ENCODE assay signal across 25 cellular contexts in genomic region chr3:100264242-100264641, GRCh38. TPM values are rescaled to one million over a fixed set of nuclear protein-coding genes. Genes with fewer than 3 reads are reported as not detected.
DNase-seq lines count a peak whose midpoint lies in the region; ATAC-seq, FAIRE-seq and TF ChIP-seq lines count a peak whose summit lies in the region.
"Had no signal": no experiment of that assay in that cellular context is flagged by ENCODE, and none has a peak within 500 bp of the region (broad histone marks: within the 10 kb centered on the region; RNA-seq: fewer than 3 reads in every experiment).

No MANE protein-coding gene starts in this region.

- DNase-seq in HepG2 (ENCODE audit: low spot score) (no peak), right lobe of liver (no peak), keratinocyte (ENCODE audit: low read depth, low spot score) (no peak), type B pancreatic cell (ENCODE audit: extremely low spot score, unreplicated experiment) (no peak), hippocampal formation (lab: John Stamatoyannopoulos, UW) (no peak), H7 (no peak)
- DNase-seq in NK-92 treated with Interleukin-12 subunit alpha and Interleukin-12 subunit beta, amount 100 ng/mL, for 24 hours (lab: John Stamatoyannopoulos, UW), result no peak
- DNase-seq: activated CD4-positive, alpha-beta T cell treated with anti-CD3 and anti-CD28 coated beads, Interleukin-2, amount 50 U/mL, for 4 hours; activated T-cell treated with anti-CD3 and anti-CD28 coated beads, Interleukin-2, amount 50 U/mL, for 1 hour; amygdala; lower lobe of right lung; MG63; naive thymus-derived CD8-positive, alpha-beta T cell; NCI-H187; NCI-H510A treated with DMSO at 0.1 percent for 48 hours; retina; stimulated activated CD4-positive, alpha-beta T cell treated with anti-CD3 and anti-CD28 coated beads, Interleukin-1b, Interleukin-23, amount 100 ng/mL, for 48 hours; substantia nigra had no signal

- H3K4me3 ChIP-seq in HepG2 (replicated peaks in 1 of 3; ENCODE audit: insufficient read depth in 1 of 3, low read depth in 2 of 3, low read length in 3 of 3) (no peak overlapping the region; a peak in 2 of 6 replicates), right lobe of liver (no peak overlapping the region), keratinocyte (ENCODE audit: control insufficient read depth in 2 of 3, extremely low read depth in 1 of 3, insufficient read depth in 2 of 3, low read depth in 1 of 3, low read length in 3 of 3) (peak overlapping the region in 1 of 3 experiments; percentile 30), H7 (ENCODE audit: insufficient read depth, low read depth, low read length) (no peak overlapping the region)
- H3K4me3 ChIP-seq: lower lobe of right lung, SJSA1 had no signal

- FAIRE-seq in HepG2 (lab: Jason Lieb, UNC) (no peak), keratinocyte (lab: Jason Lieb, UNC) (no peak)
- FAIRE-seq: endometrium, G401.6, GM12892, H1, HTR-8/SVneo had no signal

- in situ Hi-C loops in HepG2 (cut with HindIII; ENCODE audit: extremely low pct_ligation_motif_present, low pct_unique_long_range_greater_than_20kb), result no loop called here

- H3K27ac ChIP-seq in HepG2 (ENCODE audit: extremely low read length, insufficient read depth, low read length) (no peak overlapping the region), right lobe of liver (no peak overlapping the region), keratinocyte (ENCODE audit: control insufficient read depth, insufficient read depth, low read length) (peak overlapping the region; percentile 60)
- H3K27ac ChIP-seq: lower lobe of right lung, SJSA1 had no signal

- H3K79me2 ChIP-seq in HepG2 (ENCODE audit: insufficient read depth, low read length) (peaks cover 85% of the 10 kb centered on the region), keratinocyte (ENCODE audit: control insufficient read depth, insufficient read depth, low read length) (peaks cover 79% of the 10 kb centered on the region)

- dilution Hi-C loops in keratinocyte (cut with MboI; ENCODE audit: extremely low pct_ligation_motif_present, low sequenced_read_pairs), result no loop called here

- TF ChIP-seq POLR2A in HepG2 (IDR thresholded peaks at IDR 0.05; ENCODE audit: insufficient read depth in 1 of 2, low read depth in 2 of 2, low read length in 2 of 2) (no peak), right lobe of liver (IDR thresholded peaks at IDR 0.05) (no peak)

- intact Hi-C loops in HepG2 (cut with micrococcal nuclease; ENCODE audit: unreplicated experiment), result no loop called here
- intact Hi-C loops in right lobe of liver (cut with DNase I), result no loop called here

- H3K9me1 ChIP-seq in keratinocyte (ENCODE audit: control insufficient read depth, extremely low read depth, insufficient read depth, low read length), result no peaks in the 10 kb centered on the region

- H4K20me1 ChIP-seq in HepG2 (ENCODE audit: insufficient read depth, low read length) (no peaks in the 10 kb centered on the region; the same call in 1 of the 2 replicates), keratinocyte (ENCODE audit: control insufficient read depth, extremely low read depth, insufficient read depth, low read length) (no peaks in the 10 kb centered on the region)

- no peaks in the 10 kb centered on the region for H3K27me3 Mint-ChIP-seq in activated T-helper 17 cell treated with anti-CD3 and anti-CD28 coated beads, Interleukin-2, amount 50 U/mL, for 72 hours
- H3K27me3 Mint-ChIP-seq in type B pancreatic cell, result no peaks in the 10 kb centered on the region
- H3K27me3 Mint-ChIP-seq: naive thymus-derived CD8-positive, alpha-beta T cell had no signal

- no TSS peak for BruUV-seq in HepG2 (replicated peaks; lab: Mats Ljungman, UMichigan)

- CTCF ChIA-PET in HepG2 (lab: Yijun Ruan, JAX; ENCODE audit: low intra/inter-chr PET ratio, low total read pairs), result no interaction called here

- peaks cover 37% of the 10 kb centered on the region for H3K4me1 ChIP-seq in HepG2 (ENCODE audit: insufficient read depth, low read length)
- H3K4me1 ChIP-seq in right lobe of liver, result peaks cover 0 to 29% (median 5%) of the 10 kb centered on the region in 4 donors
- peaks cover 72% of the 10 kb centered on the region for H3K4me1 ChIP-seq in keratinocyte (ENCODE audit: control insufficient read depth, extremely low read depth, insufficient read depth, low read length)

- peaks cover 34% of the 10 kb centered on the region for H3K4me1 Mint-ChIP-seq in activated T-helper 17 cell treated with anti-CD3 and anti-CD28 coated beads, Interleukin-2, amount 50 U/mL, for 72 hours
- H3K4me1 Mint-ChIP-seq in type B pancreatic cell (ENCODE audit: unreplicated experiment), result peaks cover 45% of the 10 kb centered on the region

- peak overlapping the region; percentile 22 for H3K4me3 Mint-ChIP-seq in activated T-helper 17 cell treated with anti-CD3 and anti-CD28 coated beads, Interleukin-2, amount 50 U/mL, for 72 hours
- H3K4me3 Mint-ChIP-seq in type B pancreatic cell, result peak overlapping the region; percentile 12

- H3K4me2 ChIP-seq in HepG2 (ENCODE audit: low read depth, low read length) (peak overlapping the region; percentile 88), keratinocyte (ENCODE audit: control insufficient read depth, extremely low read depth, insufficient read depth, low read depth, low read length) (peak overlapping the region; percentile 91)

- TF ChIP-seq EP300 in HepG2 (IDR thresholded peaks at IDR 0.05; ENCODE audit: low read depth in 2 of 2, low read length in 2 of 2) (no peak), HepG2 (CRISPR knock-in tag; IDR thresholded peaks at IDR 0.05; ENCODE audit: borderline replicate concordance) (no peak)

- H3K36me3 Mint-ChIP-seq in activated T-helper 17 cell treated with anti-CD3 and anti-CD28 coated beads, Interleukin-2, amount 50 U/mL, for 72 hours (ENCODE audit: low read depth), result peaks cover 6% of the 10 kb centered on the region
- H3K36me3 Mint-ChIP-seq in type B pancreatic cell, result no peaks in the 10 kb centered on the region

- H3K9me3 Mint-ChIP-seq in activated T-helper 17 cell treated with anti-CD3 and anti-CD28 coated beads, Interleukin-2, amount 50 U/mL, for 72 hours, result no peaks in the 10 kb centered on the region
- H3K9me3 Mint-ChIP-seq in type B pancreatic cell, result no peaks in the 10 kb centered on the region
- H3K9me3 Mint-ChIP-seq: naive thymus-derived CD8-positive, alpha-beta T cell had no signal

- peak overlapping the region; percentile 39 for H3K27ac Mint-ChIP-seq in activated T-helper 17 cell treated with anti-CD3 and anti-CD28 coated beads, Interleukin-2, amount 50 U/mL, for 72 hours
- H3K27ac Mint-ChIP-seq in type B pancreatic cell, result peak overlapping the region; percentile 64

- H3K9me3 ChIP-seq in HepG2 (ENCODE audit: low read length) (no peaks in the 10 kb centered on the region), right lobe of liver (no peaks in the 10 kb centered on the region), keratinocyte (ENCODE audit: control insufficient read depth, low read depth, low read length) (no peaks in the 10 kb centered on the region)
- H3K9me3 ChIP-seq: lower lobe of right lung, MG63, SJSA1 had no signal

- H3K36me3 ChIP-seq in HepG2 (replicated peaks in 1 of 2; ENCODE audit: control insufficient read depth in 1 of 2, insufficient read depth in 2 of 2, low read length in 2 of 2) (no peaks in the 10 kb centered on the region; a peak in 1 of 5 replicates), right lobe of liver (no peaks in the 10 kb centered on the region), keratinocyte (ENCODE audit: control insufficient read depth in 2 of 2, extremely low read depth in 1 of 2, insufficient read depth in 2 of 2, low read length in 2 of 2) (no peaks in the 10 kb centered on the region), H7 (replicated peaks; ENCODE audit: control insufficient read depth, insufficient read depth, low read length) (no peaks in the 10 kb centered on the region)
- H3K36me3 ChIP-seq: lower lobe of right lung had no signal

- no peak for TF ChIP-seq RAD21 in HepG2 (CRISPR knock-in tag; IDR thresholded peaks at IDR 0.05)

- H3K27me3 ChIP-seq in HepG2 (ENCODE audit: control insufficient read depth in 1 of 2, insufficient read depth in 2 of 2, low read length in 2 of 2), result no peaks in the 10 kb centered on the region; a peak in 1 of 5 replicates
- H3K27me3 ChIP-seq in right lobe of liver, result no peaks in the 10 kb centered on the region
- H3K27me3 ChIP-seq in keratinocyte (ENCODE audit: control insufficient read depth, extremely low read depth, insufficient read depth, low read length), result no peaks in the 10 kb centered on the region
- no peaks in the 10 kb centered on the region for H3K27me3 ChIP-seq in H7 (ENCODE audit: control insufficient read depth, insufficient read depth, low read length)
- H3K27me3 ChIP-seq: MG63, SJSA1 had no signal

- H2AFZ ChIP-seq in HepG2 (ENCODE audit: low read length), result no peak overlapping the region
- H2AFZ ChIP-seq in keratinocyte (ENCODE audit: control insufficient read depth, low read length), result no peak overlapping the region

- ATAC-seq in HepG2 (no peak), right lobe of liver (no peak)
- ATAC-seq in activated T-helper 17 cell treated with anti-CD3 and anti-CD28 coated beads, Interleukin-2, amount 50 U/mL, for 72 hours (replicated peaks), result no peak
- ATAC-seq: lower lobe of right lung; naive thymus-derived CD8-positive, alpha-beta T cell had no signal

- TF ChIP-seq CTCF in HepG2 (CRISPR knock-in tag; IDR thresholded peaks at IDR 0.05) (no peak), right lobe of liver (IDR thresholded peaks at IDR 0.05) (no peak), keratinocyte (optimal IDR thresholded peaks at IDR 0.05 in 1 of 3, IDR thresholded peaks at IDR 0.05 in 1 of 3, conservative IDR thresholded peaks at IDR 0.05 in 1 of 3; ENCODE audit: extremely low read depth in 1 of 3, insufficient read depth in 2 of 3, low read length in 3 of 3) (no peak), type B pancreatic cell (conservative IDR thresholded peaks at IDR 0.05) (no peak)

- H3K9ac ChIP-seq in HepG2 (ENCODE audit: insufficient read depth, low read depth, low read length), result no peak overlapping the region
- no peak overlapping the region for H3K9ac ChIP-seq in keratinocyte (ENCODE audit: control insufficient read depth, extremely low read depth, insufficient read depth, low read length)

- WGBS in HepG2 (ENCODE audit: low lambda C conversion rate), result 41% methylated on average over 2 of the region's 2 CpGs
- 60% methylated on average over 2 of the region's 2 CpGs for WGBS in right lobe of liver (ENCODE audit: insufficient coverage, low coverage, low lambda C conversion rate, missing lambda C conversion rate)

- POLR2A ChIA-PET in HepG2 (lab: Yijun Ruan, JAX), result no interaction called here

RNA-seq across cellular contexts. Expression of gene TBC1D23, which starts 3.5 kb away (rescaled TPM):
- 28.7 and 44.5 TPM in 2 replicates for total RNA-seq in HepG2 (2016; rRNA removed; fragmentation: Illumina TruSeq; extraction: Trizol)
- 5.2 and 5.6 TPM in 2 replicates for total RNA-seq in HepG2 (2016; cell fraction: cytosol; rRNA removed; fragmentation: Illumina TruSeq; extraction: Trizol; ENCODE audit: low read depth)
- 29.0 and 42.5 TPM in 2 replicates for total RNA-seq in HepG2 (2016; cell fraction: insoluble cytoplasmic fraction; rRNA removed; fragmentation: Illumina TruSeq; extraction: Trizol)
- total RNA-seq in HepG2 (2016; cell fraction: membrane; rRNA removed; fragmentation: Illumina TruSeq; extraction: Trizol), result 9.4 and 12.5 TPM in 2 replicates
- total RNA-seq in HepG2 (2016; cell fraction: nucleus; rRNA removed; fragmentation: Illumina TruSeq; extraction: Trizol), result 35.8 and 37.8 TPM in 2 replicates
- 26.5 and 35.4 TPM in 2 replicates for polyA plus RNA-seq in HepG2 (2011; rRNA removed)
- 8.8 and 13.6 TPM in 2 replicates for polyA plus RNA-seq in HepG2 (2011; cell fraction: cytosol; rRNA removed)
- 13.1 and 13.7 TPM in 2 replicates for polyA plus RNA-seq in HepG2 (2011; cell fraction: nucleus; rRNA removed)
- polyA plus RNA-seq in HepG2 (2012), result 26.0 and 27.5 TPM in 2 replicates
- polyA plus RNA-seq in HepG2 (2016; cell fraction: cytosol; fragmentation: Illumina TruSeq; extraction: Trizol; ENCODE audit: low read depth), result 1.2 and 1.3 TPM in 2 replicates
- polyA plus RNA-seq in HepG2 (2016; cell fraction: insoluble cytoplasmic fraction; fragmentation: Illumina TruSeq; extraction: Trizol; ENCODE audit: low read depth), result 22.6 and 26.1 TPM in 2 replicates
- 4.5 and 4.6 TPM in 2 replicates for polyA plus RNA-seq in HepG2 (2016; cell fraction: membrane; fragmentation: Illumina TruSeq; extraction: Trizol; ENCODE audit: low read depth)
- polyA plus RNA-seq in HepG2 (2016; cell fraction: nucleus; fragmentation: Illumina TruSeq; extraction: Trizol; ENCODE audit: insufficient read depth, low read depth), result 24.7 and 25.8 TPM in 2 replicates
- polyA minus RNA-seq in HepG2 (2011; rRNA and poly(A)+ RNA removed; ENCODE audit: low replicate concordance), result 22.9 and 28.9 TPM in 2 replicates
- 25.6 and 28.5 TPM in 2 replicates for polyA minus RNA-seq in HepG2 (2011; cell fraction: cytosol; rRNA and poly(A)+ RNA removed)
- polyA minus RNA-seq in HepG2 (2011; cell fraction: nucleus; rRNA and poly(A)+ RNA removed), result 66.4 and 71.1 TPM in 2 replicates
- total RNA-seq in right lobe of liver, result 10 to 100 TPM; 13.9 to 26.2 (median 21.5) TPM
- 10 to 100 TPM; 26.5 to 28.6 TPM for total RNA-seq in activated T-helper 17 cell treated with anti-CD3 and anti-CD28 coated beads, Interleukin-2, amount 50 U/mL, for 72 hours
- polyA plus RNA-seq in keratinocyte, result 23.3 to 42.4 TPM (median 35.3 TPM) in 3 replicates
- polyA plus RNA-seq in keratinocyte (2011; ENCODE audit: low read depth), result 62.0 TPM
- 16.7 and 52.7 TPM in 2 replicates for polyA plus RNA-seq in keratinocyte (2011; cell fraction: cytosol; rRNA removed)
- 30.6 and 41.6 TPM in 2 replicates for polyA plus RNA-seq in keratinocyte (2011; cell fraction: nucleus; rRNA removed)
- 24.3 and 35.1 TPM in 2 replicates for polyA plus RNA-seq in keratinocyte (2012; ENCODE audit: low replicate concordance)
- 19.1 to 57.8 TPM (median 38.8 TPM) in 3 replicates for polyA minus RNA-seq in keratinocyte
- 23.4 TPM for polyA minus RNA-seq in keratinocyte (2011; cell fraction: cytosol; rRNA and poly(A)+ RNA removed)
- 21.2 and 35.3 TPM in 2 replicates for polyA minus RNA-seq in keratinocyte (2011; cell fraction: nucleus; rRNA and poly(A)+ RNA removed)
- total RNA-seq in type B pancreatic cell (ENCODE audit: low replicate concordance), result 39.6 and 45.2 TPM in 2 replicates
- total RNA-seq in H7 (2014; rRNA removed; shearing (Covaris generic)), result 63.0 and 121 TPM in 2 replicates
